11 cellular contexts compared by ENCODE assay signal in the genomic region with DNA sequence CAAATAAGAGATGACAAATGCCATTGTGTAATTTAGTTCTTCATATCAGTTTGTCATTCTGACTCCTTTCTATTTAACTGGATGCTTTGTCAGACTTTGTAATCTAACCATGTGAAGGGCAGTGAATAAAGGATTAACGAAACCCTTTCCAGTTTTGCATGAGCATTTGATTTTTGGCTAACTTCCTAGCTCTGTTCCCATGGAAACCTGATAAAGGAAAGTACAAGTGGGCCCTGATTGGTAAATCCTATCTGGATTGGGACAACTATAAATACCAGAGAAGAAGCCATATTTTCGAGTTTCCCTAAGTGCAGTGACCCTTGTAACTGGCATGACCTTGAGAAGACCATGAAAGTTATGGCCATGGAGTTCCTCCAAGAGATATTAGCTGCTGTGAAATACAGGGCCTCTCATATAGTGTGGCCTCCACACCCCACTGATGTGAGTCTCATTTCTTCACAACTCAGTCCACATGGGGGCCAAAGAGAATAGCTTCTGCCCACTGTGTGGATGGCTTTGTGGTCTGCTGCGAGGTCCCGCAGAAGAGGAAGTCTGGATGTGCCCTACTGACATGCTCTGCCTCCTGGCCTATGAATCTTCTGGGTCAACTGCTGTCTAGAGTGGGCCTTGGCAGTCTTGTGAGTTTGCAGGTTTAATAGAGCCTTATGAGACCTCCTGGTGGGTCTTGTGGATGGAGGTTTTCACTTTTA. TPM values are rescaled to one million over a fixed set of nuclear protein-coding genes. Genes with fewer than 3 reads are reported as not detected.
DNase-seq lines count a peak whose midpoint lies in the region; TF ChIP-seq lines count a peak whose summit lies in the region.
"Had no signal": no experiment of that assay in that cellular context is flagged by ENCODE, and none has a peak within 500 bp of the region (broad histone marks: within the 10 kb centered on the region; RNA-seq: fewer than 3 reads in every experiment).

No MANE protein-coding gene starts in this region.

- in situ Hi-C loops in G401 (cut with HindIII; ENCODE audit: low sequenced_read_pairs): no loop called here

- no peak overlapping the region for H2BK15ac ChIP-seq in neuronal stem cell (ENCODE audit: low read length)

- no peak overlapping the region for H3K4me2 ChIP-seq in neuronal stem cell (ENCODE audit: insufficient read depth, low read length, poor library complexity, severe bottlenecking)

- peak overlapping the region; percentile 21 for H2AFZ ChIP-seq in neuronal stem cell (ENCODE audit: low read length)

- H3K27ac ChIP-seq in neuronal stem cell (replicated peaks; ENCODE audit: low read length): no peak overlapping the region

- H4K8ac ChIP-seq in neuronal stem cell (ENCODE audit: low read depth, low read length): no peak overlapping the region

- H3K9me3 ChIP-seq in neuronal stem cell (replicated peaks in 1 of 2; ENCODE audit: control insufficient read depth in 2 of 2, insufficient read depth in 1 of 2, low read depth in 1 of 2, low read length in 2 of 2): no peaks in the 10 kb centered on the region

- no peaks in the 10 kb centered on the region for H3K27me3 ChIP-seq in neuronal stem cell (ENCODE audit: control insufficient read depth in 3 of 3, insufficient read depth in 3 of 3, low read depth in 1 of 3, low read length in 3 of 3)

- no peak overlapping the region for H2BK120ac ChIP-seq in neuronal stem cell (ENCODE audit: low read depth, low read length)

- WGBS in neuronal stem cell (ENCODE audit: extremely low coverage in 2 of 2, insufficient read length in 2 of 2, insufficient replicate concordance in 1 of 2), 2 donors: no CpG with 5 or more reads among the region's 4 CpGs

- no peak overlapping the region for H3K23ac ChIP-seq in neuronal stem cell (ENCODE audit: low read depth, low read length, poor library complexity)

- no peak for TF ChIP-seq CTCF in fibroblast of mammary gland (conservative IDR thresholded peaks at IDR 0.05; ENCODE audit: control insufficient read depth, insufficient read depth, low read depth, low read length)

- no peak overlapping the region for H2BK5ac ChIP-seq in neuronal stem cell (ENCODE audit: low read length)

- no peak overlapping the region for H4K91ac ChIP-seq in neuronal stem cell (ENCODE audit: low read depth, low read length, poor library complexity)

- peak; percentile 22 for DNase-seq in CMK (ENCODE audit: low read depth)
- DNase-seq in RPMI7951 (ENCODE audit: low read depth): peak; percentile 72
- peak; percentile 77 for DNase-seq in fibroblast of mammary gland (ENCODE audit: low read depth)
- no peak for DNase-seq in neuronal stem cell (ENCODE audit: low spot score)
- DNase-seq in NK-92 treated with Interleukin-12 subunit alpha and Interleukin-12 subunit beta, amount 100 ng/mL, for 24 hours (lab: John Stamatoyannopoulos, UW): no peak
- no peak for DNase-seq in activated T-cell treated with anti-CD3 and anti-CD28 coated beads, Interleukin-2, amount 50 U/mL, for 1 hour
- DNase-seq in G401 (ENCODE audit: low spot score): no peak
- DNase-seq in H4 (ENCODE audit: low spot score): no peak
- DNase-seq: NCI-H146; stimulated activated CD4-positive, alpha-beta T cell treated with anti-CD3 and anti-CD28 coated beads, Interleukin-2, amount 100 ng/mL, for 24 hours had no signal

- no peak overlapping the region for H2BK12ac ChIP-seq in neuronal stem cell (ENCODE audit: low read length)

- no peak overlapping the region for H3K4ac ChIP-seq in neuronal stem cell (ENCODE audit: low read length)

- no peak overlapping the region for H3K9ac ChIP-seq in neuronal stem cell (ENCODE audit: low read depth, low read length, poor library complexity)

- no peak overlapping the region for H2AK5ac ChIP-seq in neuronal stem cell (ENCODE audit: low read depth, low read length)

- H3K36me3 ChIP-seq in neuronal stem cell (replicated peaks in 1 of 2; ENCODE audit: control insufficient read depth in 2 of 2, insufficient read depth in 2 of 2, low read length in 2 of 2): no peaks in the 10 kb centered on the region

- H3K18ac ChIP-seq in neuronal stem cell (ENCODE audit: low read length): no peak overlapping the region

- peaks cover 0 to 6% of the 10 kb centered on the region in 2 donors for H3K4me1 ChIP-seq in neuronal stem cell (ENCODE audit: control insufficient read depth in 2 of 2, insufficient read depth in 1 of 2, low read depth in 1 of 2, low read length in 2 of 2)

- no peak overlapping the region for H3K4me3 ChIP-seq in fibroblast of mammary gland (ENCODE audit: control insufficient read depth, low read depth, low read length)
- H3K4me3 ChIP-seq in neuronal stem cell (ENCODE audit: low read length in 2 of 2): no peak overlapping the region

- no peaks in the 10 kb centered on the region for H3K79me1 ChIP-seq in neuronal stem cell (ENCODE audit: low read depth, low read length)

- H3K14ac ChIP-seq in neuronal stem cell (ENCODE audit: low read length): no peak overlapping the region

RNA-seq across cellular contexts. Expression of a gene that starts 38.2 kb away (rescaled TPM):
- 0.39 and 1.2 TPM in 2 replicates for total RNA-seq in RPMI7951 (2014; rRNA removed; shearing (Covaris generic))
- 0.31 TPM for polyA plus RNA-seq in neuronal stem cell (2013, experiment 1 of 2)
- 0.28 TPM for polyA plus RNA-seq in neuronal stem cell (2013, experiment 2 of 2)
- total RNA-seq in G401 (2014; rRNA removed; shearing (Covaris generic)): not detected in 2 replicates
- 16.3 and 29.9 TPM in 2 replicates for total RNA-seq in H4 (2014; rRNA removed; shearing (Covaris generic))
- total RNA-seq: HT1080 had no signal

Comparison
In these comparisons a context has a peak if more than half of its experiments do, and no peak if none do; other contexts are left out.
1. DNase-seq: peak in CMK (single experiment), RPMI7951 (single experiment) and fibroblast of mammary gland (single experiment); none in neuronal stem cell (single experiment), NK-92 treated with Interleukin-12 subunit alpha and Interleukin-12 subunit beta, amount 100 ng/mL, for 24 hours (single experiment), activated T-cell treated with anti-CD3 and anti-CD28 coated beads, Interleukin-2, amount 50 U/mL, for 1 hour (single experiment), G401 (single experiment) and H4 (single experiment).